ENCODE assay signal across 14 cellular contexts in the genomic region with DNA sequence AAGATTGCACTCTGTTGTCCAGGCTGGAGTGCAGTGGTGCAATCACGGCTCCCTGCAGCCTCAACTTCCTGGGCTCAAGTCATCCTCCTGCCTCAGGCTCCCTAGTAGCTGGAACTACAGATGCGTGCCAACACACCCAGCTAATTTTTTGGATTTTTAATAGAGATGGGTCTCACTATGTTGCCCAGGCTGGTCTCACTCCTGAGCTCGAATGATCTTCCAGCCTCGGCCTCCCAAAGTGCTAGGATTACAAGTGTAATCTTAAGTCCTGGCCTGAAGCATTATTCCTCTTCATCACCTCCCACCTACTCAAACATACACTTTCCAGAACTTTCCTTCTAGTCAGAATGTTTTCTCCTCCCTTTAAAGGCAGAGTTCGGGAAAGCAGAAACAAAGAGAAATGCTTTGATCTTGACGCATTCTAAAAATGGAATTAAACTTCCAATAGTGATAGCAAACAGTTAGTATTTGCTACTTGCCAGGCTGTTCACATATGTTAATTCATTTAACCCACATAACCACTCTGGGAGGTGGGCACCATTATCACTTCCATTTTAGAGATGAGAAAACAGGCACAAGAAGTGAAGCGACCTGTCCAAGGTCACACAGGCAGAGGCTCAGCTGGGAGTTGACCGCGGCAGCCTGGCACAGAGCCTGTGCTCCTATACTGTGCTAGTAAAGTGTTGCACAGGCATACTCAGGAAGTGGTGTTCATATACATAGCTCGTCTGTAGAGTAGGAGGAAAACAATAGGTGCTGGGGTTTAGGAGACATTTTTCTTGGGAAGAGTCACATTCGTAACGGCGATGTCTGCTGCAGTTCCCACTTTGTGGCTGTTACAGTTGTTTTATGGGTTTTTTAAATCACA. TPM values are rescaled to one million over a fixed set of nuclear protein-coding genes. Genes with fewer than 3 reads are reported as not detected.
DNase-seq lines count a peak whose midpoint lies in the region; TF ChIP-seq lines count a peak whose summit lies in the region.
"Had no signal": no experiment of that assay in that cellular context is flagged by ENCODE, and none has a peak within 500 bp of the region (broad histone marks: within the 10 kb centered on the region; RNA-seq: fewer than 3 reads in every experiment).

No MANE protein-coding gene starts in this region.

- peak overlapping the region; percentile 83 for H3K27ac Mint-ChIP-seq in activated naive CD8-positive, alpha-beta T cell
- H3K27ac Mint-ChIP-seq in activated naive CD8-positive, alpha-beta T cell treated with anti-CD3 and anti-CD28 coated beads for 36 hours: no peak overlapping the region
- H3K27ac Mint-ChIP-seq: effector memory CD8-positive, alpha-beta T cell had no signal

- H3K4me1 ChIP-seq in esophagus squamous epithelium (peaks cover 41 to 70% (median 58%) of the 10 kb centered on the region in 3 donors), transverse colon (peaks cover 21 to 65% (median 43%) of the 10 kb centered on the region in 4 donors)
- H3K4me1 ChIP-seq in effector memory CD4-positive, alpha-beta T cell (ENCODE audit: control insufficient read depth, insufficient read depth, low read length, poor library complexity, severe bottlenecking): peaks cover 24% of the 10 kb centered on the region

- no peak for TF ChIP-seq CTCF in esophagus squamous epithelium (IDR thresholded peaks at IDR 0.05)
- no peak for TF ChIP-seq CTCF in transverse colon (IDR thresholded peaks at IDR 0.05)

- WGBS in esophagus squamous epithelium, 2 donors: 45 to 56% methylated on average over 11 to 13 of the region's 13 CpGs
- 45 to 54% methylated on average over 12 to 13 of the region's 13 CpGs for WGBS in transverse colon (ENCODE audit: low coverage in 1 of 2), 2 donors

- H3K9ac ChIP-seq in SK-N-MC (ENCODE audit: insufficient read length): peak overlapping the region; percentile 41

- no peaks in the 10 kb centered on the region for H3K36me3 ChIP-seq in SK-N-MC (ENCODE audit: insufficient read depth, low read length)
- H3K36me3 ChIP-seq in esophagus squamous epithelium: no peaks in the 10 kb centered on the region
- no peaks in the 10 kb centered on the region for H3K36me3 ChIP-seq in transverse colon
- H3K36me3 ChIP-seq in effector memory CD4-positive, alpha-beta T cell (ENCODE audit: control insufficient read depth, insufficient read depth, low read length): no peaks in the 10 kb centered on the region
- H3K36me3 ChIP-seq: HAP-1 had no signal

- intact Hi-C loops in esophagus squamous epithelium (cut with DNase I): no loop called here
- intact Hi-C loops in transverse colon (cut with DNase I; ENCODE audit: low total_unique reads): no loop called here

- no peak for TF ChIP-seq EP300 in transverse colon (IDR thresholded peaks at IDR 0.05; ENCODE audit: low read depth)

- H3K27ac ChIP-seq in SK-N-MC (no peak overlapping the region), esophagus squamous epithelium (peak overlapping the region in 3 of 4 donors; percentile 17 to 97 (median 21)), transverse colon (peak overlapping the region; percentile 48 to 98 (median 94))
- H3K27ac ChIP-seq in effector memory CD4-positive, alpha-beta T cell (ENCODE audit: insufficient read depth, low read length, poor library complexity, severe bottlenecking): no peak overlapping the region
- H3K27ac ChIP-seq: VCaP had no signal

- H3K27me3 Mint-ChIP-seq in activated naive CD8-positive, alpha-beta T cell: no peaks in the 10 kb centered on the region
- H3K27me3 Mint-ChIP-seq in activated naive CD8-positive, alpha-beta T cell treated with anti-CD3 and anti-CD28 coated beads for 36 hours: no peaks in the 10 kb centered on the region
- H3K27me3 Mint-ChIP-seq: effector memory CD8-positive, alpha-beta T cell had no signal

- H3K4me3 Mint-ChIP-seq in activated naive CD8-positive, alpha-beta T cell: peak overlapping the region; percentile 42
- H3K4me3 Mint-ChIP-seq in activated naive CD8-positive, alpha-beta T cell treated with anti-CD3 and anti-CD28 coated beads for 36 hours: no peak overlapping the region
- H3K4me3 Mint-ChIP-seq: effector memory CD8-positive, alpha-beta T cell had no signal

- H3K9me3 ChIP-seq in SK-N-MC (ENCODE audit: low read depth, low read length) (no peaks in the 10 kb centered on the region), esophagus squamous epithelium (no peaks in the 10 kb centered on the region), transverse colon (no peaks in the 10 kb centered on the region)
- no peaks in the 10 kb centered on the region for H3K9me3 ChIP-seq in effector memory CD4-positive, alpha-beta T cell (ENCODE audit: control insufficient read depth, low read length)
- H3K9me3 ChIP-seq: HAP-1 had no signal

- H3K4me1 Mint-ChIP-seq in activated naive CD8-positive, alpha-beta T cell (ENCODE audit: low read depth): peaks cover 34% of the 10 kb centered on the region
- H3K4me1 Mint-ChIP-seq in activated naive CD8-positive, alpha-beta T cell treated with anti-CD3 and anti-CD28 coated beads for 36 hours: peaks cover 26% of the 10 kb centered on the region

- no peak for DNase-seq in activated naive CD8-positive, alpha-beta T cell treated with anti-CD3 and anti-CD28 coated beads for 36 hours
- DNase-seq in SK-N-MC (ENCODE audit: low read depth, low spot score) (no peak), esophagus squamous epithelium (lab: John Stamatoyannopoulos, UW) (no peak), transverse colon (peak; percentile 52), amniotic stem cell (lab: John Stamatoyannopoulos, UW) (no peak), middle frontal gyrus (ENCODE audit: extremely low spot score, low spot score) (no peak)
- DNase-seq in effector memory CD4-positive, alpha-beta T cell: no peak
- DNase-seq: activated naive CD4-positive, alpha-beta T cell treated with anti-CD3 and anti-CD28 coated beads, Interleukin-2, amount 50 U/mL, for 16 hours; effector memory CD8-positive, alpha-beta T cell; NCI-H1417 treated with DMSO at 0.1 percent for 48 hours; stimulated activated CD4-positive, alpha-beta T cell treated with anti-CD3 and anti-CD28 coated beads, Interleukin-1b, Interleukin-23, amount 100 ng/mL, for 48 hours had no signal

- no peak for TF ChIP-seq POLR2A in esophagus squamous epithelium (IDR thresholded peaks at IDR 0.05)
- no peak for TF ChIP-seq POLR2A in transverse colon (IDR thresholded peaks at IDR 0.05)

- H3K36me3 Mint-ChIP-seq in activated naive CD8-positive, alpha-beta T cell: no peaks in the 10 kb centered on the region
- no peaks in the 10 kb centered on the region for H3K36me3 Mint-ChIP-seq in activated naive CD8-positive, alpha-beta T cell treated with anti-CD3 and anti-CD28 coated beads for 36 hours

- in situ Hi-C loops in transverse colon (cut with MboI; ENCODE audit: low pct_ligation_motif_present in 1 of 4, low pct_unique_long_range_greater_than_20kb in 1 of 4, low sequenced_read_pairs in 3 of 4): loop anchor here in 2 of 4 donors (10.0 kb wide), 2 partner anchors 48 to 58 kb away; no protein-coding TSS in a partner anchor

- no peaks in the 10 kb centered on the region for H3K27me3 ChIP-seq in esophagus squamous epithelium
- H3K27me3 ChIP-seq in transverse colon: no peaks in the 10 kb centered on the region
- no peaks in the 10 kb centered on the region for H3K27me3 ChIP-seq in effector memory CD4-positive, alpha-beta T cell (replicated peaks; ENCODE audit: control insufficient read depth, insufficient read depth, low read length, poor library complexity, severe bottlenecking)

- H3K9me3 Mint-ChIP-seq in activated naive CD8-positive, alpha-beta T cell (ENCODE audit: low read depth): no peaks in the 10 kb centered on the region
- H3K9me3 Mint-ChIP-seq in activated naive CD8-positive, alpha-beta T cell treated with anti-CD3 and anti-CD28 coated beads for 36 hours: no peaks in the 10 kb centered on the region
- H3K9me3 Mint-ChIP-seq: effector memory CD8-positive, alpha-beta T cell had no signal

- no peak overlapping the region for H3K4me3 ChIP-seq in SK-N-MC
- no peak overlapping the region for H3K4me3 ChIP-seq in esophagus squamous epithelium
- H3K4me3 ChIP-seq in transverse colon: no peak overlapping the region
- H3K4me3 ChIP-seq in effector memory CD4-positive, alpha-beta T cell (ENCODE audit: insufficient read depth, low read depth, low read length, poor library complexity, severe bottlenecking): no peak overlapping the region
- H3K4me3 ChIP-seq: HAP-1 had no signal

RNA-seq across cellular contexts. Expression of gene TEX44, which starts 24.6 kb away (rescaled TPM):
- total RNA-seq in activated naive CD8-positive, alpha-beta T cell treated with anti-CD3 and anti-CD28 coated beads for 36 hours: not detected
- not detected for total RNA-seq in esophagus squamous epithelium
- total RNA-seq in transverse colon: not detected

Comparison
In these comparisons a context has a peak if more than half of its experiments do, and no peak if none do; other contexts are left out.
1. H3K27ac ChIP-seq: peak in esophagus squamous epithelium (3 of 4) and transverse colon (4 of 4); none in SK-N-MC (single experiment) and effector memory CD4-positive, alpha-beta T cell (single experiment).